Comparison of ENCODE assay signal across 3 cellular contexts in genomic region chr11:71365626-71366025, GRCh38.
"Had no signal": no experiment of that assay in that cellular context is flagged by ENCODE, and none has a peak within 500 bp of the region (broad histone marks: within the 10 kb centered on the region; RNA-seq: fewer than 3 reads in every experiment).

No MANE protein-coding gene starts in this region.

- ATAC-seq: GM12878 had no signal

- DNase-seq: GDM1, GF-D8 had no signal
